Comparison of ENCODE assay signal across 11 cellular contexts in genomic region chr2:159093496-159093895, GRCh38.
A peak's percentile ranks its signal among the peaks of the same experiment; 100 is the strongest.
DNase-seq lines count a peak whose midpoint lies in the region; ATAC-seq and TF ChIP-seq lines count a peak whose summit lies in the region.
"Had no signal": no experiment of that assay in that cellular context is flagged by ENCODE, and none has a peak within 500 bp of the region (broad histone marks: within the 10 kb centered on the region; RNA-seq: fewer than 3 reads in every experiment).

No MANE protein-coding gene starts in this region.

- no peak overlapping the region for H3K9ac ChIP-seq in PC-3 (ENCODE audit: low read length)
- H3K9ac ChIP-seq in stomach smooth muscle (ENCODE audit: low read length in 2 of 2) = no peak overlapping the region
- H3K9ac ChIP-seq: neural progenitor cell had no signal

- H3K79me2 ChIP-seq in PC-3 (ENCODE audit: low read length) = peaks cover 15% of the 10 kb centered on the region

- H3K4me2 ChIP-seq in PC-3 (ENCODE audit: low read length) = peak overlapping the region; percentile 11; the same call in 1 of the 2 replicates
- H3K4me2 ChIP-seq: neural progenitor cell had no signal

- no peaks in the 10 kb centered on the region for H3K9me2 ChIP-seq in PC-3 (replicated peaks; ENCODE audit: low read length)

- CTCF ChIA-PET in PC-3 (lab: Charles Lee) = no interaction called here

- H3K27me3 ChIP-seq in PC-3 (ENCODE audit: low read length) = no peaks in the 10 kb centered on the region
- H3K27me3 ChIP-seq in stomach smooth muscle (ENCODE audit: control insufficient read depth in 1 of 2, insufficient read depth in 2 of 2, low read length in 2 of 2) = no peaks in the 10 kb centered on the region
- H3K27me3 ChIP-seq: neural progenitor cell, SJCRH30 had no signal

- ATAC-seq in PC-3 (peak; percentile 35), GM21367 (IDR thresholded peaks at IDR 0.05; ENCODE audit: unreplicated experiment) (no peak)

- TF ChIP-seq CTCF in PC-3 (conservative IDR thresholded peaks at IDR 0.05; ENCODE audit: low read depth, low read length) (no peak), fibroblast of villous mesenchyme (IDR thresholded peaks at IDR 0.05; ENCODE audit: insufficient read depth, low read depth, low read length) (no peak)

- no peaks in the 10 kb centered on the region for H4K20me1 ChIP-seq in PC-3 (ENCODE audit: low read length)

- DNase-seq in NCI-H2171 treated with DMSO at 0.1 percent for 48 hours (lab: John Stamatoyannopoulos, UW) (peak; percentile 22), NCI-H2171 (lab: John Stamatoyannopoulos, UW) (no peak), PC-3 (no peak), fibroblast of villous mesenchyme (ENCODE audit: low read depth) (peak; percentile 97), NCI-H2029 treated with DMSO at 0.1 percent for 48 hours (lab: John Stamatoyannopoulos, UW) (no peak), NCI-H128 (lab: John Stamatoyannopoulos, UW; ENCODE audit: unreplicated experiment) (no peak)
- DNase-seq: erythroblast, SJCRH30 had no signal

- H2AFZ ChIP-seq in PC-3 (ENCODE audit: low read length) = no peak overlapping the region
- H2AFZ ChIP-seq: neural progenitor cell had no signal

- H3K9me3 ChIP-seq in PC-3 (ENCODE audit: low read length) (peaks cover 9% of the 10 kb centered on the region; the same call in 1 of the 2 replicates), stomach smooth muscle (ENCODE audit: control insufficient read depth in 2 of 2, low read length in 2 of 2) (peaks cover 0 to 5% of the 10 kb centered on the region in 2 donors)
- H3K9me3 ChIP-seq: SJCRH30 had no signal

- BruUV-seq in PC-3 (replicated peaks; lab: Mats Ljungman, UMichigan) = no TSS peak

- H3K36me3 ChIP-seq in PC-3 (ENCODE audit: low read depth, low read length) (peaks cover 23% of the 10 kb centered on the region), stomach smooth muscle (ENCODE audit: control insufficient read depth in 2 of 2, insufficient read depth in 2 of 2, low read length in 2 of 2) (peaks cover 0 to 5% of the 10 kb centered on the region in 2 donors)
- H3K36me3 ChIP-seq: neural progenitor cell, SJCRH30 had no signal

- peaks cover 2% of the 10 kb centered on the region for H3F3A ChIP-seq in PC-3 (ENCODE audit: low read length, unreplicated experiment)

- intact Hi-C loops in PC-3 (cut with micrococcal nuclease) = loop anchor here (1.0 to 5.0 kb wide), 3 partner anchors 10 to 46 kb away; no protein-coding TSS in a partner anchor

- H3K4me1 ChIP-seq in PC-3 (ENCODE audit: insufficient read depth, low read length) (peaks cover 55% of the 10 kb centered on the region), stomach smooth muscle (ENCODE audit: control insufficient read depth, insufficient read depth, low read length) (peaks cover 52% of the 10 kb centered on the region)
- H3K4me1 ChIP-seq: neural progenitor cell had no signal

- H3K27ac ChIP-seq in PC-3 (ENCODE audit: low read length) (peak overlapping the region; percentile 10), stomach smooth muscle (ENCODE audit: low read length) (peak overlapping the region; percentile 75)
- H3K27ac ChIP-seq: neural progenitor cell, SJCRH30 had no signal

- POLR2A ChIA-PET in PC-3 (lab: Charles Lee; ENCODE audit: unreplicated experiment) = interaction anchor here (0.7 kb wide), 1 partner anchor 58 kb away, joined by 4 read pairs; no protein-coding TSS in a partner anchor

- H3K4me3 ChIP-seq in PC-3 (ENCODE audit: low read length) (no peak overlapping the region), fibroblast of villous mesenchyme (ENCODE audit: low read depth, low read length) (no peak overlapping the region), stomach smooth muscle (ENCODE audit: low read length in 2 of 2) (no peak overlapping the region)
- H3K4me3 ChIP-seq: neural progenitor cell, SJCRH30 had no signal

Comparison
In these comparisons a context has a peak if more than half of its experiments do, and no peak if none do; other contexts are left out.
1. DNase-seq: peak in NCI-H2171 treated with DMSO at 0.1 percent for 48 hours (single experiment) and fibroblast of villous mesenchyme (single experiment); none in NCI-H2171 (single experiment), PC-3 (single experiment), NCI-H2029 treated with DMSO at 0.1 percent for 48 hours (single experiment) and NCI-H128 (single experiment).